In the genomic region with DNA sequence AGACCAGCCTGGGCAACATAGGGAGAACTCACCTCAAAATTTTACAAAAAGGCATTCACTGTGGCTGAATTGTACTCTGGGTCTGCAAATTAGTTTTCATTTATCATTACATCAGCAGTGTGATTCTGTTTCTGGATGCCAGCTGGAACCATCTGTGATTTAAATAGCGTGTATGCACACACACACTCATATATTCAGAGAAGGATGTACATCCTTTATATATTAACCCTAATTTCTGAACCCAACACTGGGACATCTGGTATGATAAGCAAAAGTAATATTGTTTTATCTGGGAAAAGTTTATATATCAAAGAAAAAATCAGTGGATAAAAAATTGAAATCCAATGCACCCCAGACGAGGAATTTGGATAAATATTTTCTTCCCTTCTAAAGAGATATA, we compare ENCODE assay signal across 20 cellular contexts. TPM values are rescaled to one million over a fixed set of nuclear protein-coding genes. Genes with fewer than 3 reads are reported as not detected.
"Had no signal": no experiment of that assay in that cellular context is flagged by ENCODE, and none has a peak within 500 bp of the region (broad histone marks: within the 10 kb centered on the region; RNA-seq: fewer than 3 reads in every experiment).

No MANE protein-coding gene starts in this region.

- H3K4me3 ChIP-seq: ascending aorta, left ventricle myocardium inferior, prostate gland, transverse colon had no signal

- H3K4me1 Mint-ChIP-seq: activated T-helper 17 cell treated with anti-CD3 and anti-CD28 coated beads, Interleukin-2, amount 50 U/mL, for 72 hours; T-cell had no signal

- H3K27me3 ChIP-seq: ascending aorta, transverse colon had no signal

- H3K9me3 ChIP-seq: prostate gland, transverse colon had no signal

- ATAC-seq: activated T-helper 17 cell treated with anti-CD3 and anti-CD28 coated beads, Interleukin-2, amount 50 U/mL, for 72 hours; stimulated activated naive CD8-positive, alpha-beta T cell treated with anti-CD3 and anti-CD28 coated beads, Interleukin-15, Interleukin-2, amounts not matched to agents 100 U/mL and 50 U/mL, for 24 hours; T-cell had no signal

- H3K4me3 Mint-ChIP-seq: activated T-helper 17 cell treated with anti-CD3 and anti-CD28 coated beads, Interleukin-2, amount 50 U/mL, for 72 hours; T-cell had no signal

- H3K36me3 ChIP-seq: ascending aorta, left ventricle myocardium inferior, prostate gland, transverse colon had no signal

- DNase-seq: activated CD4-positive, CD25-positive, alpha-beta regulatory T cell treated with anti-CD3 and anti-CD28 coated beads, Interleukin-2, amount 50 U/mL, for 72 hours; activated naive CD4-positive, alpha-beta T cell treated with Interleukin-2 at 50 U/mL for 16 hours; hypothalamus; left ventricle myocardium inferior; small intestine; stimulated activated naive CD8-positive, alpha-beta T cell treated with anti-CD3 and anti-CD28 coated beads, Interleukin-15, Interleukin-2, amounts not matched to agents 100 U/mL and 50 U/mL, for 24 hours; T-cell; T1000; transverse colon had no signal

- H3K4me1 ChIP-seq: prostate gland had no signal

- H3K9me3 Mint-ChIP-seq: activated T-helper 17 cell treated with anti-CD3 and anti-CD28 coated beads, Interleukin-2, amount 50 U/mL, for 72 hours; nephron progenitor cell had no signal

- H3K36me3 Mint-ChIP-seq: T-cell had no signal

- H3K27ac Mint-ChIP-seq: activated T-helper 17 cell treated with anti-CD3 and anti-CD28 coated beads, Interleukin-2, amount 50 U/mL, for 72 hours; T-cell had no signal

- H3K27ac ChIP-seq: ascending aorta, left ventricle myocardium inferior, prostate gland, transverse colon had no signal

RNA-seq across cellular contexts. Expression of gene LYZL1, which starts 33.8 kb away (rescaled TPM):
- total RNA-seq: activated CD8-positive, alpha-beta memory T cell treated with anti-CD3 and anti-CD28 coated beads for 36 hours; activated T-helper 17 cell treated with anti-CD3 and anti-CD28 coated beads, Interleukin-2, amount 50 U/mL, for 72 hours; ascending aorta; cardiac septum; glomerular endothelial cell; kidney epithelial cell; left ventricle myocardium inferior; omental fat pad; right cardiac atrium; T-cell; transverse colon had no signal
- polyA plus RNA-seq: esophagus, right cardiac atrium, small intestine had no signal
